In genomic region chr9:134135343-134136116, GRCh38 we compare ENCODE assay signal across 9 cellular contexts. TPM values are rescaled to one million over a fixed set of nuclear protein-coding genes. Genes with fewer than 3 reads are reported as not detected.
A peak's percentile ranks its signal among the peaks of the same experiment; 100 is the strongest.
DNase-seq lines count a peak whose midpoint lies in the region; ATAC-seq, FAIRE-seq and TF ChIP-seq lines count a peak whose summit lies in the region.
"Had no signal": no experiment of that assay in that cellular context is flagged by ENCODE, and none has a peak within 500 bp of the region (broad histone marks: within the 10 kb centered on the region; RNA-seq: fewer than 3 reads in every experiment).

WDR5 (plus strand) TSS chr9:134136082; CDS start chr9:134139878, 3,796 bp downstream.

- 0 out of 2 replicates have a peak, but pooled peaks have one; percentile 17 for TF ChIP-seq RAD21 in HepG2 (CRISPR knock-in tag; IDR thresholded peaks at IDR 0.05)

- in situ Hi-C loops in HepG2 (cut with HindIII; ENCODE audit: extremely low pct_ligation_motif_present, low pct_unique_long_range_greater_than_20kb) = no loop called here

- H3K27me3 ChIP-seq in HepG2 (ENCODE audit: control insufficient read depth in 1 of 2, insufficient read depth in 2 of 2, low read length in 2 of 2) = no peaks in the 10 kb centered on the region; a peak in 1 of 5 replicates

- peak; percentile 76 to 84 for DNase-seq in AML-193 (lab: John Stamatoyannopoulos, UW)
- peak; percentile 92 for DNase-seq in NCI-H774 (lab: John Stamatoyannopoulos, UW)
- peak; percentile 88 to 89 for DNase-seq in activated CD4-positive, alpha-beta T cell treated with anti-CD3 and anti-CD28 coated beads, Interleukin-2, amount 50 U/mL, for 48 hours
- peak; percentile 93 for DNase-seq in dermis blood vessel endothelial cell
- DNase-seq in HepG2 (ENCODE audit: low spot score) = peak; percentile 73
- DNase-seq in stimulated activated CD4-positive, alpha-beta T cell treated with anti-CD3 and anti-CD28 coated beads, Interleukin-2, amount 100 ng/mL, for 4 hours (ENCODE audit: low read depth) = peak; percentile 85

- peaks cover 10% of the 10 kb centered on the region; the same call in 1 of the 2 replicates for H4K20me1 ChIP-seq in HepG2 (ENCODE audit: insufficient read depth, low read length)

- H3K4me2 ChIP-seq in HepG2 (ENCODE audit: low read depth, low read length) = peak within 1 kb of the TSS; percentile 90

- intact Hi-C loops in HepG2 (cut with micrococcal nuclease; ENCODE audit: unreplicated experiment) = no loop called here

- 0% methylated on average over 12 of the region's 81 CpGs for WGBS in HepG2 (ENCODE audit: low lambda C conversion rate)

- TF ChIP-seq POLR2A in HepG2 (IDR thresholded peaks at IDR 0.05; ENCODE audit: insufficient read depth in 1 of 2, low read depth in 2 of 2, low read length in 2 of 2) = peak in 1 of 2 experiments; percentile 20; a peak in 1 of 4 replicates

- CTCF ChIA-PET in HepG2 (lab: Yijun Ruan, JAX; ENCODE audit: low intra/inter-chr PET ratio, low total read pairs) = no interaction called here

- H3K36me3 ChIP-seq in HepG2 (replicated peaks in 1 of 2; ENCODE audit: control insufficient read depth in 1 of 2, insufficient read depth in 2 of 2, low read length in 2 of 2) = peaks cover 4 to 21% of the 10 kb centered on the region in 2 experiments; a peak in 4 of 5 replicates

- peaks cover 42% of the 10 kb centered on the region for H3K79me2 ChIP-seq in HepG2 (ENCODE audit: insufficient read depth, low read length)

- BruUV-seq in HepG2 (replicated peaks; lab: Mats Ljungman, UMichigan) = TSS peak; percentile 65

- POLR2A ChIA-PET in HepG2 (lab: Yijun Ruan, JAX) = interaction anchor here (0.6 to 1.1 kb wide), 7 partner anchors 9 to 193 kb away, joined by 3 to 6 read pairs (median 4); partner anchors contain the start of gene RNU6ATAC

- H2AFZ ChIP-seq in HepG2 (ENCODE audit: low read length) = no peak within 1 kb of the TSS

- H3K27ac ChIP-seq in HepG2 (ENCODE audit: extremely low read length, insufficient read depth, low read length) = peak within 1 kb of the TSS; percentile 75

- H3K9ac ChIP-seq in HepG2 (ENCODE audit: insufficient read depth, low read depth, low read length) = peak within 1 kb of the TSS; percentile 93

- H3K4me3 ChIP-seq in HepG2 (replicated peaks in 1 of 3; ENCODE audit: insufficient read depth in 1 of 3, low read depth in 2 of 3, low read length in 3 of 3) = peak within 1 kb of the TSS; percentile 71 to 95 (median 85)

- peaks cover 69% of the 10 kb centered on the region for H3K4me1 ChIP-seq in HepG2 (ENCODE audit: insufficient read depth, low read length)

- no peaks in the 10 kb centered on the region for H3K9me3 ChIP-seq in HepG2 (ENCODE audit: low read length)

- peak; percentile 59 for TF ChIP-seq CTCF in HepG2 (CRISPR knock-in tag; IDR thresholded peaks at IDR 0.05)

- ATAC-seq in GM19035 (IDR thresholded peaks at IDR 0.05; ENCODE audit: unreplicated experiment) (peak; percentile 76), HG03442 (IDR thresholded peaks at IDR 0.05; ENCODE audit: unreplicated experiment) (peak; percentile 52), HepG2 (peak; percentile 69)

- FAIRE-seq in HepG2 (lab: Jason Lieb, UNC) = no peak
- FAIRE-seq: TTC549 had no signal

- TF ChIP-seq EP300 in HepG2 (IDR thresholded peaks at IDR 0.05; ENCODE audit: low read depth in 2 of 2, low read length in 2 of 2) (no peak), HepG2 (CRISPR knock-in tag; IDR thresholded peaks at IDR 0.05; ENCODE audit: borderline replicate concordance) (no peak)

TF ChIP-seq in HepG2, 621 proteins besides CTCF, POLR2A, EP300 and RAD21 (continues in another document):
- peak; percentile 48; the same call in 1 of the 2 replicates for TF ChIP-seq SIN3A (IDR thresholded peaks at IDR 0.05; ENCODE audit: borderline replicate concordance, low read depth, low read length)
- TF ChIP-seq ZNF570 (CRISPR knock-in tag; IDR thresholded peaks at IDR 0.05; ENCODE audit: borderline replicate concordance) = no peak
- peak; percentile 83 for TF ChIP-seq ZGPAT (CRISPR knock-in tag; IDR thresholded peaks at IDR 0.05)
- TF ChIP-seq NAIF1 (CRISPR knock-in tag; IDR thresholded peaks at IDR 0.05; ENCODE audit: borderline replicate concordance) = peak; percentile 94
- TF ChIP-seq ZSCAN30 (CRISPR knock-in tag; IDR thresholded peaks at IDR 0.05) = no peak
- TF ChIP-seq TERF1 (CRISPR knock-in tag; IDR thresholded peaks at IDR 0.05) = no peak
- no peak for TF ChIP-seq ZXDC (CRISPR knock-in tag; IDR thresholded peaks at IDR 0.05)

RNA-seq across cellular contexts. Expression of gene WDR5, which starts in this region (rescaled TPM):
- 18.5 and 31.4 TPM in 2 replicates for total RNA-seq in dermis blood vessel endothelial cell
- total RNA-seq in HepG2 (2016; rRNA removed; fragmentation: Illumina TruSeq; extraction: Trizol) = 31.6 and 34.3 TPM in 2 replicates
- 25.8 and 28.6 TPM in 2 replicates for total RNA-seq in HepG2 (2016; cell fraction: cytosol; rRNA removed; fragmentation: Illumina TruSeq; extraction: Trizol; ENCODE audit: low read depth)
- 24.3 and 33.8 TPM in 2 replicates for total RNA-seq in HepG2 (2016; cell fraction: insoluble cytoplasmic fraction; rRNA removed; fragmentation: Illumina TruSeq; extraction: Trizol)
- total RNA-seq in HepG2 (2016; cell fraction: membrane; rRNA removed; fragmentation: Illumina TruSeq; extraction: Trizol) = 46.4 and 51.5 TPM in 2 replicates
- total RNA-seq in HepG2 (2016; cell fraction: nucleus; rRNA removed; fragmentation: Illumina TruSeq; extraction: Trizol) = 25.3 and 27.9 TPM in 2 replicates
- polyA plus RNA-seq in HepG2 (2011; rRNA removed) = 34.3 and 39.8 TPM in 2 replicates
- 37.7 and 41.2 TPM in 2 replicates for polyA plus RNA-seq in HepG2 (2011; cell fraction: cytosol; rRNA removed)
- 91.6 and 97.0 TPM in 2 replicates for polyA plus RNA-seq in HepG2 (2011; cell fraction: nucleus; rRNA removed)
- polyA plus RNA-seq in HepG2 (2012) = 39.5 and 43.5 TPM in 2 replicates
- 48.0 and 58.0 TPM in 2 replicates for polyA plus RNA-seq in HepG2 (2016; cell fraction: cytosol; fragmentation: Illumina TruSeq; extraction: Trizol; ENCODE audit: low read depth)
- polyA plus RNA-seq in HepG2 (2016; cell fraction: insoluble cytoplasmic fraction; fragmentation: Illumina TruSeq; extraction: Trizol; ENCODE audit: low read depth) = 39.5 and 47.9 TPM in 2 replicates
- polyA plus RNA-seq in HepG2 (2016; cell fraction: membrane; fragmentation: Illumina TruSeq; extraction: Trizol; ENCODE audit: low read depth) = 63.7 TPM in 2 replicates
- 58.1 and 61.1 TPM in 2 replicates for polyA plus RNA-seq in HepG2 (2016; cell fraction: nucleus; fragmentation: Illumina TruSeq; extraction: Trizol; ENCODE audit: insufficient read depth, low read depth)
- 23.7 and 57.9 TPM in 2 replicates for polyA minus RNA-seq in HepG2 (2011; rRNA and poly(A)+ RNA removed; ENCODE audit: low replicate concordance)
- 18.7 and 21.8 TPM in 2 replicates for polyA minus RNA-seq in HepG2 (2011; cell fraction: cytosol; rRNA and poly(A)+ RNA removed)
- 35.8 and 44.5 TPM in 2 replicates for polyA minus RNA-seq in HepG2 (2011; cell fraction: nucleus; rRNA and poly(A)+ RNA removed)

Comparison
In these comparisons a context has a peak if more than half of its experiments do, and no peak if none do; other contexts are left out.
1. Peak in every context shown above with its lines: DNase-seq, ATAC-seq, H3K4me3 ChIP-seq and H3K27ac ChIP-seq.